9 cellular contexts compared by ENCODE assay signal in genomic region chr11:66317322-66317765, GRCh38. TPM values are rescaled to one million over a fixed set of nuclear protein-coding genes. Genes with fewer than 3 reads are reported as not detected.
DNase-seq lines count a peak whose midpoint lies in the region; ATAC-seq and TF ChIP-seq lines count a peak whose summit lies in the region.
"Had no signal": no experiment of that assay in that cellular context is flagged by ENCODE, and none has a peak within 500 bp of the region (broad histone marks: within the 10 kb centered on the region; RNA-seq: fewer than 3 reads in every experiment).

No MANE protein-coding gene starts in this region.

- H2AK9ac ChIP-seq in IMR-90 (replicated peaks; ENCODE audit: low read depth, low read length, poor library complexity): peak overlapping the region; percentile 26

- H3K18ac ChIP-seq in IMR-90 (ENCODE audit: low read depth, low read length): peak overlapping the region; percentile 97

- H4K91ac ChIP-seq in IMR-90 (ENCODE audit: insufficient read depth, low read depth, low read length): peak overlapping the region; percentile 99

- peak overlapping the region; percentile 100 for H2AK5ac ChIP-seq in IMR-90 (ENCODE audit: low read depth, low read length)

- H3K9ac ChIP-seq in IMR-90 (ENCODE audit: low read depth, low read length): peak overlapping the region; percentile 95

- H3K4me3 ChIP-seq in A673 (ENCODE audit: low read depth, low read length, poor library complexity, severe bottlenecking) (peak overlapping the region; percentile 57), IMR-90 (ENCODE audit: insufficient read depth, low read depth, low read length) (no peak overlapping the region)

- H3K27ac ChIP-seq in A673 (ENCODE audit: low read depth, low read length, poor library complexity, severe bottlenecking): peak overlapping the region; percentile 100
- H3K27ac ChIP-seq in IMR-90 (ENCODE audit: insufficient read depth, low read length): peak overlapping the region; percentile 100

- BruUV-seq in A673 (replicated peaks; lab: Mats Ljungman, UMichigan): no TSS peak
- BruUV-seq in IMR-90 (replicated peaks; lab: Mats Ljungman, UMichigan): no TSS peak

- H3K9me3 ChIP-seq in A673 (ENCODE audit: low read depth, low read length, poor library complexity, severe bottlenecking) (no peaks in the 10 kb centered on the region), IMR-90 (ENCODE audit: control insufficient read depth, insufficient read depth, low read length) (no peaks in the 10 kb centered on the region)

- no peaks in the 10 kb centered on the region for H3K27me3 Mint-ChIP-seq in mesothelial cell of epicardium (ENCODE audit: low read depth)
- H3K27me3 Mint-ChIP-seq in activated T-helper 17 cell treated with anti-CD3 and anti-CD28 coated beads, Interleukin-2, amount 50 U/mL, for 72 hours: no peaks in the 10 kb centered on the region

- peaks cover 37% of the 10 kb centered on the region for H4K20me1 ChIP-seq in IMR-90 (ENCODE audit: insufficient read depth, low read length)

- TF ChIP-seq RAD21 in IMR-90 (IDR thresholded peaks at IDR 0.05; ENCODE audit: low read length): no peak

- H3K4me3 Mint-ChIP-seq in mesothelial cell of epicardium: peak overlapping the region; percentile 60
- no peak overlapping the region for H3K4me3 Mint-ChIP-seq in activated T-helper 17 cell treated with anti-CD3 and anti-CD28 coated beads, Interleukin-2, amount 50 U/mL, for 72 hours

- H3K4me1 ChIP-seq in A673 (ENCODE audit: insufficient read depth, low read length, poor library complexity, severe bottlenecking) (peaks cover 61% of the 10 kb centered on the region), IMR-90 (ENCODE audit: control insufficient read depth, insufficient read depth, low read length) (peaks cover 32% of the 10 kb centered on the region)

- H2BK15ac ChIP-seq in IMR-90 (ENCODE audit: low read depth, low read length): peak overlapping the region; percentile 94; the same call in 2 of the 3 replicates

- in situ Hi-C loops in IMR-90 (cut with MboI; ENCODE audit: low sequenced_read_pairs): no loop called here

- CTCF ChIA-PET in A673 (lab: Charles Lee) (interaction anchor here (0.6 to 1.2 kb wide), 3 partner anchors 28 to 1311 kb away, joined by 3 to 6 read pairs (median 5); partner anchors contain the start of gene YIF1A), IMR-90 (lab: Yijun Ruan, JAX) (interaction anchor here (1.2 kb wide), 1 partner anchor 72 kb away, joined by 3 read pairs; no protein-coding TSS in a partner anchor)

- peak overlapping the region; percentile 100 for H3K23ac ChIP-seq in IMR-90 (ENCODE audit: low read depth, low read length)

- peaks cover 6% of the 10 kb centered on the region for H3K9me3 Mint-ChIP-seq in mesothelial cell of epicardium
- H3K9me3 Mint-ChIP-seq in activated T-helper 17 cell treated with anti-CD3 and anti-CD28 coated beads, Interleukin-2, amount 50 U/mL, for 72 hours: no peaks in the 10 kb centered on the region

- intact Hi-C loops in A673 (cut with micrococcal nuclease; ENCODE audit: unreplicated experiment): no loop called here
- intact Hi-C loops in IMR-90 (cut with micrococcal nuclease): no loop called here

- peak overlapping the region; percentile 100 for H2BK20ac ChIP-seq in IMR-90 (ENCODE audit: low read depth, low read length)

- H2BK5ac ChIP-seq in IMR-90 (ENCODE audit: low read depth, low read length, poor library complexity, severe bottlenecking): peak overlapping the region; percentile 100

- peak; percentile 93 for DNase-seq in A673 (ENCODE audit: low spot score)
- DNase-seq in IMR-90: peak; percentile 68
- peak; percentile 59 for DNase-seq in brain pericyte (ENCODE audit: low read depth, low spot score)
- no peak for DNase-seq in mesothelial cell of epicardium (ENCODE audit: low spot score in 2 of 2, unreplicated experiment in 2 of 2)
- DNase-seq in 8988T: no peak
- no peak for DNase-seq in NCI-H1105 treated with DMSO at 0.1 percent for 48 hours (lab: John Stamatoyannopoulos, UW)
- no peak for DNase-seq in activated effector memory CD4-positive, alpha-beta T cell treated with Interleukin-2 at 50 U/mL for 16 hours

- H3K4me1 Mint-ChIP-seq in mesothelial cell of epicardium: peaks cover 46% of the 10 kb centered on the region
- H3K4me1 Mint-ChIP-seq in activated T-helper 17 cell treated with anti-CD3 and anti-CD28 coated beads, Interleukin-2, amount 50 U/mL, for 72 hours: peaks cover 3% of the 10 kb centered on the region

- peak overlapping the region; percentile 89 for H2AFZ ChIP-seq in IMR-90 (replicated peaks; ENCODE audit: low read length, poor library complexity)

- dilution Hi-C loops in IMR-90 (cut with HindIII; ENCODE audit: low sequenced_read_pairs, unreplicated experiment): no loop called here

- peak overlapping the region; percentile 100 for H3K14ac ChIP-seq in IMR-90 (replicated peaks; ENCODE audit: low read depth, low read length)

- no peaks in the 10 kb centered on the region for H3K36me3 Mint-ChIP-seq in mesothelial cell of epicardium
- H3K36me3 Mint-ChIP-seq in activated T-helper 17 cell treated with anti-CD3 and anti-CD28 coated beads, Interleukin-2, amount 50 U/mL, for 72 hours (ENCODE audit: low read depth): no peaks in the 10 kb centered on the region

- H3K4me2 ChIP-seq in IMR-90 (ENCODE audit: low read depth, low read length): peak overlapping the region; percentile 77

- ATAC-seq in IMR-90 (ENCODE audit: low read depth): peak; percentile 2
- ATAC-seq in activated T-helper 17 cell treated with anti-CD3 and anti-CD28 coated beads, Interleukin-2, amount 50 U/mL, for 72 hours (replicated peaks): no peak

- peak overlapping the region; percentile 100 for H3K4ac ChIP-seq in IMR-90 (ENCODE audit: low read depth, low read length)

- peaks cover 0 to 42% of the 10 kb centered on the region in 2 experiments; a peak in 2 of 4 replicates for H3K79me1 ChIP-seq in IMR-90 (ENCODE audit: low read depth in 1 of 2, low read length in 2 of 2)

- TF ChIP-seq POLR2A in IMR-90 (IDR thresholded peaks at IDR 0.05; ENCODE audit: low read depth, low read length): peak; percentile 25

- H3K27ac Mint-ChIP-seq in mesothelial cell of epicardium: peak overlapping the region; percentile 97
- no peak overlapping the region for H3K27ac Mint-ChIP-seq in activated T-helper 17 cell treated with anti-CD3 and anti-CD28 coated beads, Interleukin-2, amount 50 U/mL, for 72 hours

- peak overlapping the region; percentile 85 to 99 for H4K8ac ChIP-seq in IMR-90 (ENCODE audit: low read depth in 2 of 2, low read length in 2 of 2)

- H3K27me3 ChIP-seq in A673 (replicated peaks; ENCODE audit: insufficient read depth, low read depth, low read length, poor library complexity): no peaks in the 10 kb centered on the region
- H3K27me3 ChIP-seq in IMR-90 (ENCODE audit: control insufficient read depth, insufficient read depth, low read length): no peaks in the 10 kb centered on the region

- peak overlapping the region; percentile 98 for H3K56ac ChIP-seq in IMR-90 (ENCODE audit: extremely low read depth, insufficient read depth, low read length)

- H3K36me3 ChIP-seq in A673 (ENCODE audit: insufficient read depth, low read length, poor library complexity, severe bottlenecking) (no peaks in the 10 kb centered on the region), IMR-90 (ENCODE audit: control insufficient read depth, insufficient read depth, low read length) (no peaks in the 10 kb centered on the region)

- peak overlapping the region; percentile 97 for H4K5ac ChIP-seq in IMR-90 (ENCODE audit: low read depth, low read length)

- H3K9me1 ChIP-seq in IMR-90 (ENCODE audit: insufficient read depth, low read length): peaks cover 11% of the 10 kb centered on the region

- POLR2A ChIA-PET in A673 (lab: Charles Lee; ENCODE audit: low non-redundant PET): interaction anchor here (0.6 kb wide), 1 partner anchor 30 kb away, joined by 12 read pairs; no protein-coding TSS in a partner anchor
- POLR2A ChIA-PET in IMR-90 (lab: Charles Lee; ENCODE audit: unreplicated experiment): interaction anchor here (0.8 to 1.2 kb wide), 3 partner anchors 10 to 28 kb away, joined by 5 to 16 read pairs (median 5); partner anchors contain the start of genes RIN1 and YIF1A

- TF ChIP-seq CTCF in A673 (conservative IDR thresholded peaks at IDR 0.05; ENCODE audit: low read depth, low read length) (no peak), IMR-90 (conservative IDR thresholded peaks at IDR 0.05; ENCODE audit: low read depth, low read length) (no peak), mesothelial cell of epicardium (IDR thresholded peaks at IDR 0.05; ENCODE audit: unreplicated experiment) (no peak)

- WGBS in IMR-90 (ENCODE audit: extremely low coverage in 2 of 2, insufficient read length in 1 of 2), 2 experiments: 0% methylated on average over 7 of the region's 14 CpGs; no CpG with 5 or more reads in 1 of the 2 experiments

- peak overlapping the region; percentile 100 for H2BK120ac ChIP-seq in IMR-90 (ENCODE audit: low read depth, low read length)

RNA-seq across cellular contexts. Expression of gene CD248, which starts 0.5 kb away (rescaled TPM):
- total RNA-seq in A673 (2021): 97.8 and 111 TPM in 2 replicates
- total RNA-seq in IMR-90 (2012; rRNA removed): 19.5 and 25.6 TPM in 2 replicates
- polyA plus RNA-seq in IMR-90 (2012; rRNA removed): 209 and 223 TPM in 2 replicates
- polyA plus RNA-seq in IMR-90 (2012; cell fraction: cytosol; rRNA removed): 280 and 375 TPM in 2 replicates
- polyA plus RNA-seq in IMR-90 (2012; cell fraction: nucleus; rRNA removed; ENCODE audit: low replicate concordance): 114 and 198 TPM in 2 replicates
- total RNA-seq in mesothelial cell of epicardium: 95.2 to 102 TPM (median 97.9 TPM) in 3 replicates
- total RNA-seq in activated T-helper 17 cell treated with anti-CD3 and anti-CD28 coated beads, Interleukin-2, amount 50 U/mL, for 72 hours: not detected
- total RNA-seq: myocyte had no signal

RNA-seq across cellular contexts. Expression of gene RIN1, which starts 18.9 kb away (rescaled TPM):
- total RNA-seq in A673 (2021) (4.9 and 6.4 TPM in 2 replicates), IMR-90 (2012; rRNA removed) (9.9 and 10.6 TPM in 2 replicates), mesothelial cell of epicardium (6.7 to 7.1 TPM (median 7.0 TPM) in 3 replicates)
- polyA plus RNA-seq in IMR-90 (2012; rRNA removed): 20.8 and 27.1 TPM in 2 replicates
- 19.8 and 26.9 TPM in 2 replicates for polyA plus RNA-seq in IMR-90 (2012; cell fraction: cytosol; rRNA removed)
- polyA plus RNA-seq in IMR-90 (2012; cell fraction: nucleus; rRNA removed; ENCODE audit: low replicate concordance): 58.8 and 120 TPM in 2 replicates
- total RNA-seq in activated T-helper 17 cell treated with anti-CD3 and anti-CD28 coated beads, Interleukin-2, amount 50 U/mL, for 72 hours: 1 to 10 TPM; 1.6 to 3.4 TPM

RNA-seq across cellular contexts. Expression of gene TMEM151A, which starts 25.6 kb away (rescaled TPM):
- 1.5 and 1.7 TPM in 2 replicates for total RNA-seq in A673 (2021)
- not detected in 2 replicates for total RNA-seq in IMR-90 (2012; rRNA removed)
- 0.03 and 0.07 TPM in 2 replicates for polyA plus RNA-seq in IMR-90 (2012; rRNA removed)
- polyA plus RNA-seq in IMR-90 (2012; cell fraction: cytosol; rRNA removed): 0.04 and 0.18 TPM in 2 replicates
- polyA plus RNA-seq in IMR-90 (2012; cell fraction: nucleus; rRNA removed; ENCODE audit: low replicate concordance): 0.11 and 0.21 TPM in 2 replicates
- 1.3 to 1.8 TPM (median 1.6 TPM) in 3 replicates for total RNA-seq in mesothelial cell of epicardium
- total RNA-seq in activated T-helper 17 cell treated with anti-CD3 and anti-CD28 coated beads, Interleukin-2, amount 50 U/mL, for 72 hours: not detected

RNA-seq across cellular contexts. Expression of gene BRMS1, which starts 27.6 kb away (rescaled TPM):
- total RNA-seq in A673 (2021) (76.8 and 93.5 TPM in 2 replicates), IMR-90 (2012; rRNA removed) (57.9 and 67.2 TPM in 2 replicates), mesothelial cell of epicardium (25.0 to 27.1 TPM (median 26.5 TPM) in 3 replicates)
- 48.3 and 51.9 TPM in 2 replicates for polyA plus RNA-seq in IMR-90 (2012; rRNA removed)
- 38.2 and 49.5 TPM in 2 replicates for polyA plus RNA-seq in IMR-90 (2012; cell fraction: cytosol; rRNA removed)
- polyA plus RNA-seq in IMR-90 (2012; cell fraction: nucleus; rRNA removed; ENCODE audit: low replicate concordance): 43.6 and 65.0 TPM in 2 replicates
- total RNA-seq in activated T-helper 17 cell treated with anti-CD3 and anti-CD28 coated beads, Interleukin-2, amount 50 U/mL, for 72 hours: 10 to 100 TPM; 21.6 to 41.7 TPM

RNA-seq across cellular contexts. Expression of gene YIF1A, which starts 28.4 kb away (rescaled TPM):
- total RNA-seq in A673 (2021) (125 and 128 TPM in 2 replicates), IMR-90 (2012; rRNA removed) (128 and 134 TPM in 2 replicates), mesothelial cell of epicardium (66.8 to 74.0 TPM (median 71.2 TPM) in 3 replicates)
- polyA plus RNA-seq in IMR-90 (2012; rRNA removed): 207 and 219 TPM in 2 replicates
- 235 and 292 TPM in 2 replicates for polyA plus RNA-seq in IMR-90 (2012; cell fraction: cytosol; rRNA removed)
- 160 and 316 TPM in 2 replicates for polyA plus RNA-seq in IMR-90 (2012; cell fraction: nucleus; rRNA removed; ENCODE audit: low replicate concordance)
- 10 to 100 TPM; 41.2 to 68.3 TPM for total RNA-seq in activated T-helper 17 cell treated with anti-CD3 and anti-CD28 coated beads, Interleukin-2, amount 50 U/mL, for 72 hours

Comparison
In these comparisons a context has a peak if more than half of its experiments do, and no peak if none do; other contexts are left out.
1. DNase-seq: peak in A673 (single experiment), IMR-90 (single experiment) and brain pericyte (single experiment); none in mesothelial cell of epicardium (0 of 2), 8988T (single experiment), NCI-H1105 treated with DMSO at 0.1 percent for 48 hours (single experiment) and activated effector memory CD4-positive, alpha-beta T cell treated with Interleukin-2 at 50 U/mL for 16 hours (single experiment).
2. RNA of gene CD248, which starts 0.5 kb away (total RNA-seq): 97.8 to 111 TPM in A673, 95.2 to 102 TPM in mesothelial cell of epicardium and 19.5 to 25.6 TPM in IMR-90; not detected in activated T-helper 17 cell treated with anti-CD3 and anti-CD28 coated beads, Interleukin-2, amount 50 U/mL, for 72 hours; every median in the first group is over 10 times any median in the second.